Comparison of ENCODE assay signal across 13 cellular contexts in the genomic region with DNA sequence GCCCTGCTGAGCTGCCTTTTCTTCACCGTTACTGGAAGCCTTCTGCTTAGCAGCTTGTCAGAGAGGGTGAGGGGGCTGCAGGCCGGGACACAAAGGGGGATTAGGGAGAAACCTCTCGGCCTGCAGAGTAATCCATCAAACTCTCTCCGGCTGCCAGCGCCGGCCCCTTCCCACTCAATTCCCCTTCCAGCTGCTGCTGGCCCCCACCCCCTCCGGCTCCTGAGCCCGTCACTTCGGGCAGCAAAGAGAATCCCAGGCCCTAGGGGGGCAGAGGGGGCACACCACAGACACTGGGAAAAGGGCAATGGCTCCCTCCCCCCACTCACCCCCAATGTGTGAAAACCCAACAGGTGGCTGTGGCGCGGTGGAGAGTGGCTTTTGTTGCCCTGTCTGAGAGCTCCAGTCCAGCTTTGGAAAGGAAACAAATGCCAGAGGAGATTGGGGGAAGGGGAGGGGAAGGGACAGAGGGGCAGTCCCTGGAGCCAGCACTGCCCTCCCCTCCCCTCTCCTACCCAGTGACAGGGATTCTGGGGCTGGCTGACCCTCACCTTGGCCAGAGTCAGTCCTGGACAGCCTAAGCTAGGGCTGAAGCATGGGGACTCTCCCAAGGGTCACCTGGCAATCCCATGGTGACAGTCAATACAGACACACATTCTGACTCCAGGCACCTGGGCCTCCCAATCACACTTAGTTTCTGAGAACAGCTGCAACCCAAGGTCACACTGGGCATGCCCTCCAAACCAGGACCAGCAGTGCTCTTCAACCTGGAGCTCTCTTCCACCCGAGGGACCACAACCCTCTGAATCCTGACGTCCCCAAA. TPM values are rescaled to one million over a fixed set of nuclear protein-coding genes. Genes with fewer than 3 reads are reported as not detected.
A peak's percentile ranks its signal among the peaks of the same experiment; 100 is the strongest.
DNase-seq lines count a peak whose midpoint lies in the region; ATAC-seq, FAIRE-seq and TF ChIP-seq lines count a peak whose summit lies in the region.
"Had no signal": no experiment of that assay in that cellular context is flagged by ENCODE, and none has a peak within 500 bp of the region (broad histone marks: within the 10 kb centered on the region; RNA-seq: fewer than 3 reads in every experiment).

No MANE protein-coding gene starts in this region.

- 87% methylated on average over 13 of the region's 13 CpGs for WGBS in GM12878 (ENCODE audit: insufficient coverage, insufficient replicate concordance, low lambda C conversion rate, missing lambda C conversion rate)
- 47% methylated on average over 10 of the region's 13 CpGs for WGBS in mesenchymal stem cell

- BruUV-seq in GM12878 (replicated peaks; lab: Mats Ljungman, UMichigan): no TSS peak

- H3K4me3 ChIP-seq in cardiac muscle cell (no peak overlapping the region), right atrium auricular region (no peak overlapping the region), GM12878 (no peak overlapping the region), mesenchymal stem cell (ENCODE audit: insufficient read depth in 1 of 2, low read depth in 1 of 2, low read length in 2 of 2) (no peak overlapping the region)
- H3K4me3 ChIP-seq in CD8-positive, alpha-beta memory T cell (ENCODE audit: low read length): no peak overlapping the region
- H3K4me3 ChIP-seq: coronary artery had no signal

- H3K27me3 ChIP-seq in cardiac muscle cell (no peaks in the 10 kb centered on the region), right atrium auricular region (no peaks in the 10 kb centered on the region), GM12878 (replicated peaks in 1 of 2; ENCODE audit: control insufficient read depth in 2 of 2, insufficient read depth in 2 of 2, low read length in 1 of 2) (no peaks in the 10 kb centered on the region), mesenchymal stem cell (ENCODE audit: control insufficient read depth in 1 of 2, insufficient read depth in 1 of 2, low read length in 2 of 2) (peaks cover 0 to 33% of the 10 kb centered on the region in 2 experiments)
- no peaks in the 10 kb centered on the region for H3K27me3 ChIP-seq in CD8-positive, alpha-beta memory T cell (ENCODE audit: insufficient read depth, low read length, poor library complexity, severe bottlenecking)

- peaks cover 52% of the 10 kb centered on the region for H3K79me1 ChIP-seq in mesenchymal stem cell (replicated peaks; ENCODE audit: low read length, poor library complexity, severe bottlenecking)

- H2BK5ac ChIP-seq in mesenchymal stem cell (ENCODE audit: low read depth, low read length, poor library complexity, severe bottlenecking): no peak overlapping the region

- H2BK15ac ChIP-seq in mesenchymal stem cell (ENCODE audit: low read depth, poor library complexity, severe bottlenecking): no peak overlapping the region

- H3K4me1 Mint-ChIP-seq in type B pancreatic cell (ENCODE audit: unreplicated experiment): peaks cover 31% of the 10 kb centered on the region
- H3K4me1 Mint-ChIP-seq in CD8-positive, alpha-beta memory T cell: peaks cover 0 to 7% (median 7%) of the 10 kb centered on the region in 3 donors

- no peak overlapping the region for H4K91ac ChIP-seq in mesenchymal stem cell (ENCODE audit: low read length)

- peaks cover 5% of the 10 kb centered on the region for H3K79me2 ChIP-seq in GM12878 (ENCODE audit: control insufficient read depth, insufficient read depth, low read length)

- H3K4me1 ChIP-seq in cardiac muscle cell (ENCODE audit: low read depth) (peaks cover 31% of the 10 kb centered on the region), right atrium auricular region (peaks cover 0 to 33% of the 10 kb centered on the region in 2 donors), GM12878 (ENCODE audit: control insufficient read depth, insufficient read depth, low read length) (peaks cover 64% of the 10 kb centered on the region), mesenchymal stem cell (ENCODE audit: control insufficient read depth, insufficient read depth, low read depth, low read length) (peaks cover 38% of the 10 kb centered on the region)
- no peaks in the 10 kb centered on the region for H3K4me1 ChIP-seq in CD8-positive, alpha-beta memory T cell (ENCODE audit: insufficient read depth, low read length)

- ATAC-seq in GM12878: peak; percentile 13

- H3K23ac ChIP-seq in mesenchymal stem cell (ENCODE audit: low read length in 2 of 2): no peak overlapping the region

- H2AFZ ChIP-seq in GM12878 (ENCODE audit: control insufficient read depth, low read depth, low read length): no peak overlapping the region
- H2AFZ ChIP-seq in mesenchymal stem cell (ENCODE audit: low read depth, low read length): no peak overlapping the region

- peak overlapping the region; percentile 57 for H2AK5ac ChIP-seq in mesenchymal stem cell (ENCODE audit: low read length, severe bottlenecking)

- no peak for TF ChIP-seq CTCF in cardiac muscle cell (IDR thresholded peaks at IDR 0.05; ENCODE audit: low read depth, low read length)
- TF ChIP-seq CTCF in right atrium auricular region (IDR thresholded peaks at IDR 0.05): no peak
- no peak for TF ChIP-seq CTCF in GM12878 (IDR thresholded peaks at IDR 0.05 in 2 of 3, conservative IDR thresholded peaks at IDR 0.05 in 1 of 3; ENCODE audit: control insufficient read depth in 2 of 3, extremely low read depth in 1 of 3, insufficient read depth in 1 of 3, low read depth in 3 of 3, low read length in 3 of 3)
- TF ChIP-seq CTCF in type B pancreatic cell (conservative IDR thresholded peaks at IDR 0.05): no peak

- TF ChIP-seq EP300 in GM12878 (IDR thresholded peaks at IDR 0.05; ENCODE audit: borderline replicate concordance in 1 of 2, control insufficient read depth in 1 of 2, low read depth in 2 of 2, low read length in 2 of 2): no peak

- no peak for TF ChIP-seq RAD21 in GM12878 (IDR thresholded peaks at IDR 0.05; ENCODE audit: insufficient read depth, low read depth, low read length)

- H3K9me3 ChIP-seq in cardiac muscle cell (ENCODE audit: low read depth): no peaks in the 10 kb centered on the region
- H3K9me3 ChIP-seq in right atrium auricular region: no peaks in the 10 kb centered on the region
- no peaks in the 10 kb centered on the region for H3K9me3 ChIP-seq in GM12878 (replicated peaks; ENCODE audit: control insufficient read depth, insufficient read depth, low read length)
- H3K9me3 ChIP-seq in mesenchymal stem cell (ENCODE audit: control insufficient read depth, low read length): no peaks in the 10 kb centered on the region
- H3K9me3 ChIP-seq in CD8-positive, alpha-beta memory T cell (ENCODE audit: low read length): no peaks in the 10 kb centered on the region

- peak overlapping the region; percentile 11 for H3K27ac ChIP-seq in cardiac muscle cell
- no peak overlapping the region for H3K27ac ChIP-seq in right atrium auricular region
- no peak overlapping the region for H3K27ac ChIP-seq in GM12878 (ENCODE audit: control insufficient read depth, insufficient read depth)
- H3K27ac ChIP-seq in mesenchymal stem cell (ENCODE audit: low read length, poor library complexity, severe bottlenecking): no peak overlapping the region
- H3K27ac ChIP-seq in CD8-positive, alpha-beta memory T cell (ENCODE audit: low read depth, low read length): no peak overlapping the region
- H3K27ac ChIP-seq: coronary artery had no signal

- 0 out of 2 replicates have a peak, but pooled peaks cover 7% of the 10 kb centered on the region for H4K20me1 ChIP-seq in GM12878 (ENCODE audit: control insufficient read depth, insufficient read depth)

- no peak overlapping the region for H2BK120ac ChIP-seq in mesenchymal stem cell (ENCODE audit: low read depth, low read length)

- POLR2A ChIA-PET in GM12878 (lab: Charles Lee): interaction anchor here (0.6 to 7.8 kb wide), 10 partner anchors 8 to 104 kb away, joined by 3 to 89 read pairs (median 6); a partner anchor contains a TSS
- POLR2A ChIA-PET in CD8-positive, alpha-beta memory T cell (lab: Charles Lee): no interaction called here

- intact Hi-C loops in GM12878 (cut with micrococcal nuclease; ENCODE audit: unreplicated experiment): no loop called here

- H3K27ac Mint-ChIP-seq in type B pancreatic cell: no peak overlapping the region
- no peak overlapping the region for H3K27ac Mint-ChIP-seq in CD8-positive, alpha-beta memory T cell

- no peak overlapping the region for H3K4ac ChIP-seq in mesenchymal stem cell (ENCODE audit: low read depth in 1 of 2, low read length in 2 of 2)

- H3K27me3 Mint-ChIP-seq in type B pancreatic cell: peaks cover 5% of the 10 kb centered on the region
- peaks cover 22 to 51% of the 10 kb centered on the region in 2 donors for H3K27me3 Mint-ChIP-seq in CD8-positive, alpha-beta memory T cell

- peak overlapping the region in 1 of 2 experiments; percentile 14 for H3K14ac ChIP-seq in mesenchymal stem cell (ENCODE audit: low read length in 2 of 2)

- TF ChIP-seq POLR2A in GM12878 (IDR thresholded peaks at IDR 0.05; ENCODE audit: low read depth, low read length): no peak

- H3K4me2 ChIP-seq in GM12878 (ENCODE audit: control insufficient read depth, insufficient read depth): peak overlapping the region; percentile 61
- H3K4me2 ChIP-seq in mesenchymal stem cell (ENCODE audit: low read length, poor library complexity, severe bottlenecking): no peak overlapping the region

- H3K9ac ChIP-seq in GM12878 (ENCODE audit: control insufficient read depth, insufficient read depth, low read length) (no peak overlapping the region), mesenchymal stem cell (ENCODE audit: low read length) (no peak overlapping the region)

- peak in 1 of 2 donors; percentile 47 for DNase-seq in cardiac muscle cell (ENCODE audit: low read depth in 1 of 2, low spot score in 1 of 2)
- DNase-seq in right atrium auricular region (ENCODE audit: low spot score): no peak
- no peak for DNase-seq in GM12878 (ENCODE audit: low read depth, low spot score)
- no peak for DNase-seq in mesenchymal stem cell
- DNase-seq in type B pancreatic cell (ENCODE audit: extremely low spot score, unreplicated experiment): no peak
- no peak for DNase-seq in CD8-positive, alpha-beta memory T cell
- DNase-seq in NCI-H1436 treated with DMSO at 0.1 percent for 48 hours (lab: John Stamatoyannopoulos, UW): no peak
- DNase-seq in NCI-H2081 treated with DMSO at 0.1 percent for 48 hours (lab: John Stamatoyannopoulos, UW): no peak
- DNase-seq: KG1; NCI-H2029; stimulated activated CD8-positive, alpha-beta memory T cell treated with anti-CD3 and anti-CD28 coated beads, Interleukin-4, amount 100 ng/mL, for 48 hours; T1000 had no signal

- peak overlapping the region; percentile 28 for H3K4me3 Mint-ChIP-seq in type B pancreatic cell
- H3K4me3 Mint-ChIP-seq in CD8-positive, alpha-beta memory T cell: no peak overlapping the region

- no peaks in the 10 kb centered on the region for H3K36me3 Mint-ChIP-seq in type B pancreatic cell
- H3K36me3 Mint-ChIP-seq in CD8-positive, alpha-beta memory T cell: no peaks in the 10 kb centered on the region

- peak overlapping the region; percentile 19 for H4K8ac ChIP-seq in mesenchymal stem cell (ENCODE audit: low read length)

- H3K9me3 Mint-ChIP-seq in type B pancreatic cell: no peaks in the 10 kb centered on the region
- no peaks in the 10 kb centered on the region for H3K9me3 Mint-ChIP-seq in CD8-positive, alpha-beta memory T cell

- H2BK12ac ChIP-seq in mesenchymal stem cell (ENCODE audit: low read length in 2 of 2): no peak overlapping the region

- CTCF ChIA-PET in GM12878 (lab: Yijun Ruan, JAX): interaction anchor here (0.6 to 31.9 kb wide), 12 partner anchors 10 to 384 kb away, joined by 3 to 1339 read pairs (median 4); a partner anchor contains a TSS
- CTCF ChIA-PET in CD8-positive, alpha-beta memory T cell (lab: Charles Lee): interaction anchor here (1.1 kb wide), 1 partner anchor 11 kb away, joined by 5 read pairs; no protein-coding TSS in a partner anchor

- in situ Hi-C loops in GM12878 (cut with MboI): no loop called here

- RAD21 ChIA-PET in GM12878 (lab: Charles Lee; ENCODE audit: unreplicated experiment): interaction anchor here (0.6 to 11.4 kb wide), 15 partner anchors 9 to 1251 kb away, joined by 3 to 194 read pairs (median 8); a partner anchor contains a TSS

- peak overlapping the region in 1 of 2 experiments; percentile 16 for H3K18ac ChIP-seq in mesenchymal stem cell (ENCODE audit: low read depth in 1 of 2, low read length in 2 of 2)

- no peak for FAIRE-seq in GM12878 (lab: Jason Lieb, UNC)

- SMC1A ChIA-PET in GM12878 (lab: Charles Lee; ENCODE audit: uncharacterized antibody, unreplicated experiment): interaction anchor here (0.5 to 26.7 kb wide), 13 partner anchors 8 to 307 kb away, joined by 3 to 1008 read pairs (median 4); a partner anchor contains a TSS

- no peaks in the 10 kb centered on the region for H3K36me3 ChIP-seq in cardiac muscle cell
- no peaks in the 10 kb centered on the region for H3K36me3 ChIP-seq in right atrium auricular region
- H3K36me3 ChIP-seq in GM12878 (ENCODE audit: control insufficient read depth in 2 of 2, insufficient read depth in 2 of 2, low read length in 1 of 2): no peaks in the 10 kb centered on the region
- no peaks in the 10 kb centered on the region for H3K36me3 ChIP-seq in mesenchymal stem cell (ENCODE audit: control insufficient read depth in 1 of 2, insufficient read depth in 2 of 2, low read depth in 1 of 2, low read length in 2 of 2)
- no peaks in the 10 kb centered on the region for H3K36me3 ChIP-seq in CD8-positive, alpha-beta memory T cell (ENCODE audit: insufficient read depth, low read length)

RNA-seq across cellular contexts. Expression of a gene that starts 9.5 kb away (rescaled TPM):
- total RNA-seq in cardiac muscle cell (4.9 and 10.4 TPM in 2 replicates), right atrium auricular region (1 to 10 TPM; 2.6 to 2.7 TPM), GM12878 (2014; rRNA removed) (8.8 and 10.3 TPM in 2 replicates), GM12878 (2014; rRNA removed; fragmentation: Illumina TruSeq; extraction: Trizol) (3.8 and 4.4 TPM in 2 replicates), GM12878 (2021) (9.8 and 9.9 TPM in 2 replicates), type B pancreatic cell (ENCODE audit: low replicate concordance) (3.9 and 4.2 TPM in 2 replicates)
- polyA plus RNA-seq in cardiac muscle cell (3.8 and 7.8 TPM in 2 replicates), GM12878 (2011; rRNA removed) (6.5 and 10.2 TPM in 2 replicates), GM12878 (2014; fragmentation: Illumina TruSeq; extraction: Trizol) (3.7 and 3.9 TPM in 2 replicates), GM12878 (2014; fragmentation: Nextera tagmentation; extraction: Ambion mirVana) (under 1 TPM; 0.26 to 0.60 TPM), GM12878 (2014; rRNA removed) (7.2 and 7.5 TPM in 2 replicates), GM12878 (2016; fragmentation: Nextera tagmentation; extraction: Ambion mirVana) (1 to 10 TPM; 1.2 to 1.4 TPM)
- total RNA-seq in GM12878 (2013; cell fraction: nucleolus; rRNA removed): 17.9 and 20.3 TPM in 2 replicates
- polyA plus RNA-seq in GM12878 (2011; ENCODE audit: low read depth): 1.1 TPM
- 10.3 and 13.0 TPM in 2 replicates for polyA plus RNA-seq in GM12878 (2011; cell fraction: cytosol; rRNA removed)
- 28.7 and 39.6 TPM in 2 replicates for polyA plus RNA-seq in GM12878 (2011; cell fraction: nucleus; rRNA removed)
- polyA plus RNA-seq in GM12878 (2012): 2.1 TPM in 2 replicates
- 4.8 and 7.7 TPM in 2 replicates for polyA minus RNA-seq in GM12878 (2011; rRNA and poly(A)+ RNA removed)
- 2.4 and 3.7 TPM in 2 replicates for polyA minus RNA-seq in GM12878 (2011; cell fraction: cytosol; rRNA and poly(A)+ RNA removed)
- 5.4 and 8.4 TPM in 2 replicates for polyA minus RNA-seq in GM12878 (2011; cell fraction: nucleus; rRNA and poly(A)+ RNA removed)
- polyA plus RNA-seq in mesenchymal stem cell (2013, experiment 1 of 2): 4.2 TPM
- 4.5 TPM for polyA plus RNA-seq in mesenchymal stem cell (2013, experiment 2 of 2)
- under 1 TPM; 0.29 to 0.33 TPM for total RNA-seq in CD8-positive, alpha-beta memory T cell
- not detected for polyA plus RNA-seq in CD8-positive, alpha-beta memory T cell

RNA-seq across cellular contexts. Expression of a gene that starts 39.0 kb away (rescaled TPM):
- total RNA-seq in cardiac muscle cell (9.1 and 13.0 TPM in 2 replicates), right atrium auricular region (10 to 100 TPM; 18.8 to 19.1 TPM), GM12878 (2014; rRNA removed) (20.1 and 22.5 TPM in 2 replicates), GM12878 (2014; rRNA removed; fragmentation: Illumina TruSeq; extraction: Trizol) (36.2 and 39.0 TPM in 2 replicates), GM12878 (2021) (70.7 and 71.5 TPM in 2 replicates), type B pancreatic cell (ENCODE audit: low replicate concordance) (20.9 and 27.6 TPM in 2 replicates)
- polyA plus RNA-seq in cardiac muscle cell (1.8 and 4.9 TPM in 2 replicates), GM12878 (2011; rRNA removed) (21.8 and 27.6 TPM in 2 replicates), GM12878 (2014; fragmentation: Illumina TruSeq; extraction: Trizol) (24.6 and 32.2 TPM in 2 replicates), GM12878 (2014; fragmentation: Nextera tagmentation; extraction: Ambion mirVana) (10 to 100 TPM in 1 of 2 experiments, 1 to 10 TPM in 1; 5.2 to 11.9 TPM), GM12878 (2014; rRNA removed) (13.6 and 16.8 TPM in 2 replicates), GM12878 (2016; fragmentation: Nextera tagmentation; extraction: Ambion mirVana) (1 to 10 TPM; 6.5 to 8.7 TPM)
- 64.5 and 67.4 TPM in 2 replicates for total RNA-seq in GM12878 (2013; cell fraction: nucleolus; rRNA removed)
- polyA plus RNA-seq in GM12878 (2011; ENCODE audit: low read depth): 12.2 TPM
- 8.6 and 10.9 TPM in 2 replicates for polyA plus RNA-seq in GM12878 (2011; cell fraction: cytosol; rRNA removed)
- 14.3 and 15.4 TPM in 2 replicates for polyA plus RNA-seq in GM12878 (2011; cell fraction: nucleus; rRNA removed)
- 16.3 and 17.6 TPM in 2 replicates for polyA plus RNA-seq in GM12878 (2012)
- polyA minus RNA-seq in GM12878 (2011; rRNA and poly(A)+ RNA removed): 23.1 and 23.6 TPM in 2 replicates
- polyA minus RNA-seq in GM12878 (2011; cell fraction: cytosol; rRNA and poly(A)+ RNA removed): 14.8 and 18.2 TPM in 2 replicates
- 5.7 and 11.3 TPM in 2 replicates for polyA minus RNA-seq in GM12878 (2011; cell fraction: nucleus; rRNA and poly(A)+ RNA removed)
- polyA plus RNA-seq in mesenchymal stem cell (2013, experiment 1 of 2): 12.7 TPM
- polyA plus RNA-seq in mesenchymal stem cell (2013, experiment 2 of 2): 12.6 TPM
- 10 to 100 TPM; 83.3 to 88.7 TPM for total RNA-seq in CD8-positive, alpha-beta memory T cell
- 6.1 TPM for polyA plus RNA-seq in CD8-positive, alpha-beta memory T cell
